ENCODE assay signal across 21 cellular contexts in the genomic region with DNA sequence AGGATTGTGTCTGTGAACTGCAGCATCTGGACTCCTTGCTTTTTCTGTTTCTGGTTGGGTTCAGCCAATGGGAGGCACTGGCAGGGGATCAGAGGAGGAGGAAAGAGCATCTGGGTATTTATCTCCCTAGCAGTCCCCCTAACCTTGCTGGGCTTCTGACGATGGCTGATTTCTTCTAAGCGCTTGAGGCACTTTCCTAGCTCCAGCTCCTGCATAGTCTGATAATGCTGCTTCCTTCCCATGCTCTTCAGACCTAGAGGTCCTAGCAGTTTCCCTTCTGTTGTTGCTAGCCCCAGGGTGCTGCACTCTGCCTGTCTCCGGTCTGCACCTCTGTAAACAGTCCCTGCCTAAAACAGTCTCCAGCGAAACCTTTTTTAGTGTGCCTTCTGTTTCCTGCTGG.
A peak's percentile ranks its signal among the peaks of the same experiment; 100 is the strongest.
DNase-seq lines count a peak whose midpoint lies in the region; ATAC-seq, FAIRE-seq and TF ChIP-seq lines count a peak whose summit lies in the region.
"Had no signal": no experiment of that assay in that cellular context is flagged by ENCODE, and none has a peak within 500 bp of the region (broad histone marks: within the 10 kb centered on the region; RNA-seq: fewer than 3 reads in every experiment).

No MANE protein-coding gene starts in this region.

- FAIRE-seq in H1 (lab: Jason Lieb, UNC) = no peak
- FAIRE-seq in HepG2 (lab: Jason Lieb, UNC) = no peak
- FAIRE-seq: GM12878 had no signal

- no peaks in the 10 kb centered on the region for H3K27me3 Mint-ChIP-seq in mesothelial cell of epicardium (ENCODE audit: low read depth)
- H3K27me3 Mint-ChIP-seq in activated CD4-positive, alpha-beta memory T cell treated with anti-CD3 and anti-CD28 coated beads for 36 hours = peaks cover 11% of the 10 kb centered on the region

- intact Hi-C loops in activated CD4-positive, alpha-beta memory T cell treated with anti-CD3 and anti-CD28 coated beads for 36 hours (cut with micrococcal nuclease) = no loop called here
- intact Hi-C loops in HepG2 (cut with micrococcal nuclease; ENCODE audit: unreplicated experiment) = no loop called here

- ATAC-seq in HepG2 = no peak
- ATAC-seq: activated T-cell treated with anti-CD3 and anti-CD28 coated beads, Interleukin-2, amount 50 U/mL, for 4 hours; GM12878; T-helper 17 cell had no signal

- H3K23ac ChIP-seq in H1 (ENCODE audit: insufficient read length) = no peak overlapping the region

- WGBS in H1 (ENCODE audit: extremely low coverage in 1 of 2, insufficient coverage in 1 of 2, insufficient read length in 1 of 2, insufficient replicate concordance in 2 of 2, low coverage in 1 of 2, low lambda C conversion rate in 2 of 2, missing lambda C conversion rate in 1 of 2), 2 experiments = 65% methylated on average over 4 of the region's 4 CpGs; no CpG with 5 or more reads in 1 of the 2 experiments
- WGBS in HepG2 (ENCODE audit: low lambda C conversion rate) = 48% methylated on average over 4 of the region's 4 CpGs

- H3K9ac ChIP-seq in H1 (replicated peaks in 1 of 4; ENCODE audit: extremely low read depth in 1 of 4, low read depth in 3 of 4, low read length in 3 of 4) (no peak overlapping the region), HepG2 (ENCODE audit: insufficient read depth, low read depth, low read length) (no peak overlapping the region)

- H3K27ac ChIP-seq in H1 (ENCODE audit: low read depth, low read length) (no peak overlapping the region), HepG2 (ENCODE audit: extremely low read length, insufficient read depth, low read length) (no peak overlapping the region)
- H3K27ac ChIP-seq: C4-2B, SK-N-MC, uterus had no signal

- H3K27ac Mint-ChIP-seq in mesothelial cell of epicardium = peak overlapping the region; percentile 76
- no peak overlapping the region for H3K27ac Mint-ChIP-seq in activated CD4-positive, alpha-beta memory T cell treated with anti-CD3 and anti-CD28 coated beads for 36 hours
- H3K27ac Mint-ChIP-seq: stimulated activated naive CD8-positive, alpha-beta T cell treated with anti-CD3 and anti-CD28 coated beads, Interleukin-15, Interleukin-2, amounts not matched to agents 100 ng/mL and 50 ng/mL, for 24 hours; T-helper 17 cell had no signal

- no peak overlapping the region for H2BK120ac ChIP-seq in H1 (replicated peaks; ENCODE audit: low read depth, low read length)

- no peak overlapping the region for H3K4me3 Mint-ChIP-seq in mesothelial cell of epicardium
- no peak overlapping the region for H3K4me3 Mint-ChIP-seq in activated CD4-positive, alpha-beta memory T cell treated with anti-CD3 and anti-CD28 coated beads for 36 hours
- H3K4me3 Mint-ChIP-seq: activated T-cell treated with anti-CD3 and anti-CD28 coated beads, Interleukin-2, amount 50 U/mL, for 4 hours; stimulated activated naive CD8-positive, alpha-beta T cell treated with anti-CD3 and anti-CD28 coated beads, Interleukin-15, Interleukin-2, amounts not matched to agents 100 ng/mL and 50 ng/mL, for 24 hours; T-helper 17 cell had no signal

- peaks cover 24% of the 10 kb centered on the region for H3K36me3 Mint-ChIP-seq in mesothelial cell of epicardium
- peaks cover 2% of the 10 kb centered on the region for H3K36me3 Mint-ChIP-seq in activated CD4-positive, alpha-beta memory T cell treated with anti-CD3 and anti-CD28 coated beads for 36 hours

- no peaks in the 10 kb centered on the region for H3K79me2 ChIP-seq in H1 (ENCODE audit: control insufficient read depth in 1 of 2, insufficient read depth in 2 of 2, low read length in 2 of 2)
- no peaks in the 10 kb centered on the region for H3K79me2 ChIP-seq in HepG2 (ENCODE audit: insufficient read depth, low read length)

- H3K36me3 ChIP-seq in H1 (ENCODE audit: control insufficient read depth in 2 of 4, insufficient read depth in 4 of 4, low read length in 3 of 4) = no peaks in the 10 kb centered on the region; a peak in 2 of 8 replicates
- no peaks in the 10 kb centered on the region for H3K36me3 ChIP-seq in HepG2 (replicated peaks in 1 of 2; ENCODE audit: control insufficient read depth in 1 of 2, insufficient read depth in 2 of 2, low read length in 2 of 2)
- H3K36me3 ChIP-seq: uterus had no signal

- POLR2A ChIA-PET in H1 (lab: Charles Lee; ENCODE audit: partially characterized antibody) (no interaction called here), HepG2 (lab: Yijun Ruan, JAX) (no interaction called here)
- POLR2A ChIA-PET in activated CD4-positive, alpha-beta memory T cell treated with anti-CD3 and anti-CD28 coated beads for 36 hours (lab: Charles Lee) = no interaction called here

- TF ChIP-seq EP300 in H1 (IDR thresholded peaks at IDR 0.05; ENCODE audit: borderline replicate concordance in 1 of 2, low read depth in 2 of 2, low read length in 2 of 2) = no peak
- no peak for TF ChIP-seq EP300 in HepG2 (IDR thresholded peaks at IDR 0.05; ENCODE audit: low read depth in 2 of 2, low read length in 2 of 2)
- TF ChIP-seq EP300 in HepG2 (CRISPR knock-in tag; IDR thresholded peaks at IDR 0.05; ENCODE audit: borderline replicate concordance) = no peak

- H3K27me3 ChIP-seq in H1 (replicated peaks in 1 of 4; ENCODE audit: control insufficient read depth in 3 of 4, extremely low read depth in 1 of 4, insufficient read depth in 3 of 4, low read length in 3 of 4) (no peaks in the 10 kb centered on the region), HepG2 (ENCODE audit: control insufficient read depth in 1 of 2, insufficient read depth in 2 of 2, low read length in 2 of 2) (peaks cover 0 to 25% of the 10 kb centered on the region in 2 experiments; a peak in 3 of 5 replicates)
- H3K27me3 ChIP-seq: uterus had no signal

- H2AK5ac ChIP-seq in H1 (ENCODE audit: low read depth, low read length) = peak overlapping the region; percentile 82; the same call in 1 of the 2 replicates

- H2BK5ac ChIP-seq in H1 (ENCODE audit: low read depth, low read length) = no peak overlapping the region

- H3K9me3 ChIP-seq in H1 (ENCODE audit: insufficient read depth in 2 of 2, low read depth in 1 of 2, low read length in 1 of 2) (0 out of 4 replicates have a peak, but pooled peaks cover 0 to 2% of the 10 kb centered on the region in 2 experiments), HepG2 (ENCODE audit: low read length) (peaks cover 14% of the 10 kb centered on the region)
- H3K9me3 ChIP-seq: uterus had no signal

- H4K5ac ChIP-seq in H1 (ENCODE audit: insufficient read length, low read depth, low read length) = no peak overlapping the region

- H3K4me3 ChIP-seq in H1 (ENCODE audit: extremely low read depth in 1 of 4, insufficient read depth in 2 of 4, low read depth in 3 of 4, low read length in 4 of 4) (no peak overlapping the region), HepG2 (replicated peaks in 1 of 3; ENCODE audit: insufficient read depth in 1 of 3, low read depth in 2 of 3, low read length in 3 of 3) (no peak overlapping the region)
- H3K4me3 ChIP-seq: GM12878, SK-N-MC, uterus had no signal

- no peaks in the 10 kb centered on the region for H4K20me1 ChIP-seq in H1 (replicated peaks in 1 of 2; ENCODE audit: control insufficient read depth in 1 of 2, insufficient read depth in 2 of 2, low read length in 2 of 2)
- no peaks in the 10 kb centered on the region for H4K20me1 ChIP-seq in HepG2 (ENCODE audit: insufficient read depth, low read length)

- TF ChIP-seq POLR2A in H1 (IDR thresholded peaks at IDR 0.05; ENCODE audit: control extremely low read depth in 1 of 2, low read depth in 2 of 2, low read length in 2 of 2) = no peak
- TF ChIP-seq POLR2A in HepG2 (IDR thresholded peaks at IDR 0.05; ENCODE audit: insufficient read depth in 1 of 2, low read depth in 2 of 2, low read length in 2 of 2) = no peak

- TF ChIP-seq CTCF in H1 (IDR thresholded peaks at IDR 0.05; ENCODE audit: control extremely low read depth in 1 of 3, insufficient read depth in 1 of 3, low read depth in 1 of 3, low read length in 3 of 3) (no peak), mesothelial cell of epicardium (IDR thresholded peaks at IDR 0.05; ENCODE audit: unreplicated experiment) (no peak), HepG2 (CRISPR knock-in tag; IDR thresholded peaks at IDR 0.05) (no peak)

- no peak overlapping the region for H2BK15ac ChIP-seq in H1 (ENCODE audit: low read length)

- no peaks in the 10 kb centered on the region for H3K79me1 ChIP-seq in H1 (ENCODE audit: low read depth, low read length)

- no peak overlapping the region for H4K8ac ChIP-seq in H1 (ENCODE audit: extremely low read depth, insufficient read depth, low read length)

- H3K4me2 ChIP-seq in H1 (ENCODE audit: insufficient read depth in 1 of 2, low read depth in 2 of 2, low read length in 2 of 2) (no peak overlapping the region; a peak in 1 of 4 replicates), HepG2 (ENCODE audit: low read depth, low read length) (no peak overlapping the region)

- no peak overlapping the region for H2BK20ac ChIP-seq in H1 (ENCODE audit: low read length)

- H3K4me1 Mint-ChIP-seq in mesothelial cell of epicardium = peaks cover 16% of the 10 kb centered on the region
- H3K4me1 Mint-ChIP-seq in activated CD4-positive, alpha-beta memory T cell treated with anti-CD3 and anti-CD28 coated beads for 36 hours (ENCODE audit: low read depth) = no peaks in the 10 kb centered on the region

- H4K91ac ChIP-seq in H1 (replicated peaks; ENCODE audit: insufficient read length, low read length) = no peak overlapping the region

- no peak overlapping the region for H3K4ac ChIP-seq in H1 (replicated peaks; ENCODE audit: insufficient read length, low read depth, low read length)

- BruUV-seq in HepG2 (replicated peaks; lab: Mats Ljungman, UMichigan) = no TSS peak

- H2AFZ ChIP-seq in H1 (ENCODE audit: low read length) (no peak overlapping the region), HepG2 (ENCODE audit: low read length) (no peak overlapping the region)

- H3K56ac ChIP-seq in H1 (replicated peaks; ENCODE audit: insufficient read length, low read depth, low read length) = no peak overlapping the region

- no peak overlapping the region for H3K14ac ChIP-seq in H1 (ENCODE audit: insufficient read length)

- no peak overlapping the region for H3K18ac ChIP-seq in H1 (ENCODE audit: extremely low read depth, low read length)

- H3K4me1 ChIP-seq in H1 (replicated peaks in 1 of 4; ENCODE audit: control insufficient read depth in 3 of 4, insufficient read depth in 4 of 4, low read length in 3 of 4) = peaks cover 0 to 4% (median 3%) of the 10 kb centered on the region in 4 experiments; a peak in 3 of 7 replicates
- no peaks in the 10 kb centered on the region for H3K4me1 ChIP-seq in HepG2 (ENCODE audit: insufficient read depth, low read length)
- H3K4me1 ChIP-seq: uterus had no signal

- TF ChIP-seq RAD21 in H1 (IDR thresholded peaks at IDR 0.05 in 1 of 2, conservative IDR thresholded peaks at IDR 0.05 in 1 of 2; ENCODE audit: low read depth in 2 of 2, low read length in 2 of 2) (no peak), HepG2 (CRISPR knock-in tag; IDR thresholded peaks at IDR 0.05) (no peak)

- H3K23me2 ChIP-seq in H1 (ENCODE audit: low read depth, low read length) = no peaks in the 10 kb centered on the region

- in situ Hi-C loops in HepG2 (cut with HindIII; ENCODE audit: extremely low pct_ligation_motif_present, low pct_unique_long_range_greater_than_20kb) = no loop called here

- peaks cover 18% of the 10 kb centered on the region for H3K9me3 Mint-ChIP-seq in mesothelial cell of epicardium
- peaks cover 18% of the 10 kb centered on the region for H3K9me3 Mint-ChIP-seq in activated CD4-positive, alpha-beta memory T cell treated with anti-CD3 and anti-CD28 coated beads for 36 hours

- H2BK12ac ChIP-seq in H1 (ENCODE audit: low read depth, low read length) = no peak overlapping the region

- DNase-seq in ELF-1 (ENCODE audit: low read depth, low spot score) (peak; percentile 89), NCI-H524 treated with DMSO at 0.1 percent for 48 hours (lab: John Stamatoyannopoulos, UW) (peak; percentile 51), H1 (ENCODE audit: low read depth in 1 of 2, low spot score in 2 of 2) (no peak), mesothelial cell of epicardium (ENCODE audit: low spot score in 2 of 2, unreplicated experiment in 2 of 2) (no peak), HepG2 (ENCODE audit: low spot score) (no peak), NCI-H748 (lab: John Stamatoyannopoulos, UW; ENCODE audit: unreplicated experiment) (no peak)
- no peak for DNase-seq in activated CD4-positive, alpha-beta memory T cell treated with anti-CD3 and anti-CD28 coated beads for 36 hours
- DNase-seq in stimulated activated naive CD4-positive, alpha-beta T cell (lab: John Stamatoyannopoulos, UW) = no peak
- DNase-seq: activated CD4-positive, alpha-beta T cell treated with anti-CD3 and anti-CD28 coated beads for 48 hours; activated T-cell treated with anti-CD3 and anti-CD28 coated beads, Interleukin-2, amount 50 U/mL, for 4 hours; cerebellar nuclear complex; GOT3; NCI-H1048; NCI-H1694; NCI-H69; T-helper 17 cell; uterus had no signal

- CTCF ChIA-PET in H1 (lab: Charles Lee; ENCODE audit: partially characterized antibody) (interaction anchor here (0.7 to 3.5 kb wide), 2 partner anchors 10 to 1284 kb away, joined by 3 to 11 read pairs; no protein-coding TSS in a partner anchor), HepG2 (lab: Yijun Ruan, JAX; ENCODE audit: low intra/inter-chr PET ratio, low total read pairs) (no interaction called here)
- CTCF ChIA-PET in activated CD4-positive, alpha-beta memory T cell treated with anti-CD3 and anti-CD28 coated beads for 36 hours (lab: Charles Lee) = no interaction called here

Comparison
In these comparisons a context has a peak if more than half of its experiments do, and no peak if none do; other contexts are left out.
1. DNase-seq: peak in ELF-1 (single experiment) and NCI-H524 treated with DMSO at 0.1 percent for 48 hours (single experiment); none in H1 (0 of 2), mesothelial cell of epicardium (0 of 2), activated CD4-positive, alpha-beta memory T cell treated with anti-CD3 and anti-CD28 coated beads for 36 hours (single experiment), HepG2 (single experiment), stimulated activated naive CD4-positive, alpha-beta T cell (0 of 6) and NCI-H748 (single experiment).